Comparison of ENCODE assay signal across 21 cellular contexts in genomic region chr13:113924184-113924583, GRCh38. TPM values are rescaled to one million over a fixed set of nuclear protein-coding genes. Genes with fewer than 3 reads are reported as not detected.
"Had no signal": no experiment of that assay in that cellular context is flagged by ENCODE, and none has a peak within 500 bp of the region (broad histone marks: within the 10 kb centered on the region; RNA-seq: fewer than 3 reads in every experiment).

No MANE protein-coding gene starts in this region.

- H3K4me1 Mint-ChIP-seq: activated CD4-positive, alpha-beta T cell treated with anti-CD3 and anti-CD28 coated beads, Interleukin-2, amount 10 ng/mL, durations not matched to agents 24 days and 14 days; activated naive CD8-positive, alpha-beta T cell treated with anti-CD3 and anti-CD28 coated beads for 36 hours had no signal

- H3K27me3 ChIP-seq: brain microvascular endothelial cell, cardiac muscle cell had no signal

- H3K27ac Mint-ChIP-seq: activated CD4-positive, alpha-beta memory T cell treated with anti-CD3 and anti-CD28 coated beads for 36 hours; activated CD4-positive, alpha-beta T cell treated with anti-CD3 and anti-CD28 coated beads, Interleukin-2, amount 10 ng/mL, durations not matched to agents 24 days and 14 days; activated naive CD8-positive, alpha-beta T cell treated with anti-CD3 and anti-CD28 coated beads for 36 hours; activated T-cell treated with anti-CD3 and anti-CD28 coated beads, Interleukin-2, amount 50 U/mL, for 24 hours; T-helper 1 cell treated with Interleukin-12 subunit alpha and Interleukin-12 subunit beta and Interleukin-4 antibody, amounts not matched to agents 30 μg/mL and 1 μg/mL, for 36 hours; WTC11 had no signal

- ATAC-seq: PC-3 had no signal

- H3K4me3 ChIP-seq: cardiac muscle cell had no signal

- H3K4me3 Mint-ChIP-seq: activated CD4-positive, alpha-beta memory T cell treated with anti-CD3 and anti-CD28 coated beads for 36 hours; activated CD4-positive, alpha-beta T cell treated with anti-CD3 and anti-CD28 coated beads, Interleukin-2, amount 10 ng/mL, durations not matched to agents 24 days and 14 days; activated naive CD8-positive, alpha-beta T cell treated with anti-CD3 and anti-CD28 coated beads for 36 hours; activated T-cell treated with anti-CD3 and anti-CD28 coated beads, Interleukin-2, amount 50 U/mL, for 24 hours; T-helper 1 cell treated with Interleukin-12 subunit alpha and Interleukin-12 subunit beta and Interleukin-4 antibody, amounts not matched to agents 30 μg/mL and 1 μg/mL, for 36 hours; WTC11 had no signal

- H3K27ac ChIP-seq: brain microvascular endothelial cell, cardiac muscle cell had no signal

- DNase-seq: activated CD4-positive, alpha-beta T cell treated with anti-CD3 and anti-CD28 coated beads, Interleukin-2, amount 10 ng/mL, durations not matched to agents 24 days and 14 days; activated CD4-positive, CD25-positive, alpha-beta regulatory T cell treated with anti-CD3 and anti-CD28 coated beads, Interleukin-2, amount 50 U/mL, for 72 hours; activated naive CD4-positive, alpha-beta T cell treated with Interleukin-2 at 50 U/mL for 16 hours; activated naive CD8-positive, alpha-beta T cell treated with anti-CD3 and anti-CD28 coated beads for 36 hours; brain microvascular endothelial cell; Kasumi-1; KBM-7; NCI-H1105 treated with DMSO at 0.1 percent for 48 hours; NCI-H1436 treated with DMSO at 0.1 percent for 48 hours; NCI-H187; NCI-H2081; NCI-H510A treated with DMSO at 0.1 percent for 48 hours; NCI-H69; PC-3; SHP77 treated with DMSO at 0.1 percent for 48 hours had no signal

- H3K36me3 ChIP-seq: brain microvascular endothelial cell, cardiac muscle cell had no signal

- H3K36me3 Mint-ChIP-seq: activated naive CD8-positive, alpha-beta T cell treated with anti-CD3 and anti-CD28 coated beads for 36 hours had no signal

RNA-seq across cellular contexts. Expression of gene C13orf46, which starts 49.7 kb away (rescaled TPM):
- total RNA-seq: cardiac muscle cell, SK-MEL-5 had no signal
